ENCODE assay signal across 9 cellular contexts in genomic region chr17:416293-417206, GRCh38. TPM values are rescaled to one million over a fixed set of nuclear protein-coding genes. Genes with fewer than 3 reads are reported as not detected.
DNase-seq lines count a peak whose midpoint lies in the region; ATAC-seq and TF ChIP-seq lines count a peak whose summit lies in the region.
"Had no signal": no experiment of that assay in that cellular context is flagged by ENCODE, and none has a peak within 500 bp of the region (broad histone marks: within the 10 kb centered on the region; RNA-seq: fewer than 3 reads in every experiment).

No MANE protein-coding gene starts in this region.

- peaks cover 30% of the 10 kb centered on the region for H3K36me3 Mint-ChIP-seq in activated CD4-positive, alpha-beta T cell treated with anti-CD3 and anti-CD28 coated beads, Interleukin-2, amount 10 ng/mL, durations not matched to agents 24 days and 14 days (ENCODE audit: low read depth)

- peak overlapping the region; percentile 59 for H3K4me3 ChIP-seq in GM12864 (ENCODE audit: low read depth, low read length)
- H3K4me3 ChIP-seq in lower lobe of right lung, result peak overlapping the region; percentile 14
- no peak overlapping the region for H3K4me3 ChIP-seq in adrenal gland

- H3K27ac ChIP-seq in lower lobe of right lung (peak overlapping the region; percentile 5), adrenal gland (no peak overlapping the region)

- peaks cover 11% of the 10 kb centered on the region for H3K36me3 ChIP-seq in lower lobe of right lung
- H3K36me3 ChIP-seq in adrenal gland (replicated peaks in 1 of 2), result peaks cover 0 to 7% of the 10 kb centered on the region in 2 donors

- H3K4me1 Mint-ChIP-seq in activated CD4-positive, alpha-beta T cell treated with anti-CD3 and anti-CD28 coated beads, Interleukin-2, amount 10 ng/mL, durations not matched to agents 24 days and 14 days, result peaks cover 79% of the 10 kb centered on the region

- H3K27me3 ChIP-seq in lower lobe of right lung (ENCODE audit: low read depth) (no peaks in the 10 kb centered on the region), adrenal gland (no peaks in the 10 kb centered on the region)

- no peaks in the 10 kb centered on the region for H3K9me3 ChIP-seq in lower lobe of right lung
- H3K9me3 ChIP-seq in adrenal gland (replicated peaks in 1 of 3), result no peaks in the 10 kb centered on the region

- H3K4me1 ChIP-seq in lower lobe of right lung (peaks cover 14% of the 10 kb centered on the region), adrenal gland (replicated peaks in 1 of 2) (peaks cover 15 to 16% of the 10 kb centered on the region in 2 donors)

- peak; percentile 90 for DNase-seq in GM12864 (ENCODE audit: low read depth)
- DNase-seq in activated CD4-positive, alpha-beta T cell treated with anti-CD3 and anti-CD28 coated beads, Interleukin-2, amount 10 ng/mL, durations not matched to agents 24 days and 14 days, result peak; percentile 91
- DNase-seq in lower lobe of right lung, result no peak
- DNase-seq in medulla oblongata (ENCODE audit: extremely low spot score), result no peak
- no peak for DNase-seq in NCI-H2227 (lab: John Stamatoyannopoulos, UW; ENCODE audit: unreplicated experiment)
- no peak for DNase-seq in adrenal gland
- no peak for DNase-seq in erythroblast (lab: John Stamatoyannopoulos, UW)

- peak overlapping the region; percentile 93 for H3K4me3 Mint-ChIP-seq in activated CD4-positive, alpha-beta T cell treated with anti-CD3 and anti-CD28 coated beads, Interleukin-2, amount 10 ng/mL, durations not matched to agents 24 days and 14 days
- H3K4me3 Mint-ChIP-seq: dendritic cell treated with granulocyte-macrophage colony-stimulating factor and Interleukin-4, amounts not matched to agents 40 ng/mL and 50 ng/mL, for 4 days had no signal

- 65 to 71% (median 68%) methylated on average over 17 to 23 of the region's 23 CpGs for WGBS in adrenal gland, 4 donors

- TF ChIP-seq CTCF in GM12864 (IDR thresholded peaks at IDR 0.05; ENCODE audit: low read depth, low read length, missing control alignments) (no peak), lower lobe of right lung (IDR thresholded peaks at IDR 0.05) (no peak), adrenal gland (IDR thresholded peaks at IDR 0.05) (no peak)

- TF ChIP-seq POLR2A in adrenal gland (IDR thresholded peaks at IDR 0.05) (no peak), erythroblast (IDR thresholded peaks at IDR 0.05; ENCODE audit: low read length) (no peak)

- peaks cover 8% of the 10 kb centered on the region for H3K9me3 Mint-ChIP-seq in activated CD4-positive, alpha-beta T cell treated with anti-CD3 and anti-CD28 coated beads, Interleukin-2, amount 10 ng/mL, durations not matched to agents 24 days and 14 days
- H3K9me3 Mint-ChIP-seq: dendritic cell treated with granulocyte-macrophage colony-stimulating factor and Interleukin-4, amounts not matched to agents 40 ng/mL and 50 ng/mL, for 4 days had no signal

- intact Hi-C loops in activated CD4-positive, alpha-beta T cell treated with anti-CD3 and anti-CD28 coated beads, Interleukin-2, amount 10 ng/mL, durations not matched to agents 24 days and 14 days (cut with micrococcal nuclease), result loop anchor here (2.0 kb wide), 2 partner anchors 144 to 580 kb away; partner anchors contain the start of gene TIMM22
- intact Hi-C loops in lower lobe of right lung (cut with DNase I), result no loop called here
- intact Hi-C loops in adrenal gland (cut with DNase I), result no loop called here

- peak; percentile 72 for ATAC-seq in HG02642 (IDR thresholded peaks at IDR 0.05; ENCODE audit: poor library complexity, unreplicated experiment)
- peak; percentile 30 to 33 for ATAC-seq in lower lobe of right lung

- no peaks in the 10 kb centered on the region for H3K27me3 Mint-ChIP-seq in activated CD4-positive, alpha-beta T cell treated with anti-CD3 and anti-CD28 coated beads, Interleukin-2, amount 10 ng/mL, durations not matched to agents 24 days and 14 days

- H3K27ac Mint-ChIP-seq in activated CD4-positive, alpha-beta T cell treated with anti-CD3 and anti-CD28 coated beads, Interleukin-2, amount 10 ng/mL, durations not matched to agents 24 days and 14 days, result peak overlapping the region; percentile 100
- H3K27ac Mint-ChIP-seq: dendritic cell treated with granulocyte-macrophage colony-stimulating factor and Interleukin-4, amounts not matched to agents 40 ng/mL and 50 ng/mL, for 4 days had no signal

RNA-seq across cellular contexts. Expression of gene RFLNB, which starts 29.2 kb away (rescaled TPM):
- 91.3 and 93.4 TPM in 2 replicates for total RNA-seq in activated CD4-positive, alpha-beta T cell treated with anti-CD3 and anti-CD28 coated beads, Interleukin-2, amount 10 ng/mL, durations not matched to agents 24 days and 14 days
- total RNA-seq in lower lobe of right lung (22.1 TPM), adrenal gland (10 to 100 TPM in 7 of 8 donors, 1 to 10 TPM in 1; 5.4 to 18.0 (median 12.3) TPM)
- polyA plus RNA-seq in adrenal gland, result 10 to 100 TPM in 2 of 3 donors, 1 to 10 TPM in 1; 6.9 to 15.0 (median 10.1) TPM

Comparison
In these comparisons a context has a peak if more than half of its experiments do, and no peak if none do; other contexts are left out.
1. DNase-seq: peak in GM12864 (single experiment) and activated CD4-positive, alpha-beta T cell treated with anti-CD3 and anti-CD28 coated beads, Interleukin-2, amount 10 ng/mL, durations not matched to agents 24 days and 14 days (single experiment); none in lower lobe of right lung (single experiment), medulla oblongata (single experiment), NCI-H2227 (single experiment), adrenal gland (0 of 7) and erythroblast (0 of 2).
2. H3K4me3 ChIP-seq: peak in GM12864 (single experiment) and lower lobe of right lung (single experiment); none in adrenal gland (0 of 4).